Comparison of ENCODE assay signal across 8 cellular contexts in genomic region chr5:65925601-65926275, GRCh38. TPM values are rescaled to one million over a fixed set of nuclear protein-coding genes. Genes with fewer than 3 reads are reported as not detected.
DNase-seq lines count a peak whose midpoint lies in the region; FAIRE-seq and TF ChIP-seq lines count a peak whose summit lies in the region.

No MANE protein-coding gene starts in this region.

- peaks cover 25% of the 10 kb centered on the region for H4K20me1 ChIP-seq in osteoblast (ENCODE audit: insufficient read depth, low read length)

- peak overlapping the region; percentile 61 for H2AFZ ChIP-seq in osteoblast (ENCODE audit: low read length)

- intact Hi-C loops in testis (cut with DNase I; ENCODE audit: low total_unique reads) = loop anchor here (10.0 kb wide), 1 partner anchor 219 kb away; the partner anchor contains the start of gene SREK1

- peak overlapping the region; percentile 69 for H3K4me2 ChIP-seq in osteoblast (ENCODE audit: insufficient read depth, low read length)

- FAIRE-seq in H54 (lab: Jason Lieb, UNC) = no peak

- H3K4me3 ChIP-seq in osteoblast (ENCODE audit: insufficient read depth, low read length) = peak overlapping the region; percentile 75
- H3K4me3 ChIP-seq in testis = peak overlapping the region; percentile 89 to 96

- H3K4me1 ChIP-seq in osteoblast (ENCODE audit: insufficient read depth, low read length) (peaks cover 11% of the 10 kb centered on the region), testis (peaks cover 6% of the 10 kb centered on the region)

- H3K9me3 ChIP-seq in osteoblast (ENCODE audit: low read depth, low read length) = no peaks in the 10 kb centered on the region
- H3K9me3 ChIP-seq in testis = no peaks in the 10 kb centered on the region

- peak; percentile 83 for DNase-seq in GM04504 (ENCODE audit: low read depth)
- peak; percentile 76 for DNase-seq in H54 (ENCODE audit: insufficient read length, low spot score)
- DNase-seq in LoVo (ENCODE audit: low spot score) = peak; percentile 88
- peak; percentile 70 for DNase-seq in SHP77 treated with DMSO at 0.1 percent for 48 hours (lab: John Stamatoyannopoulos, UW)
- DNase-seq in activated naive CD4-positive, alpha-beta T cell treated with anti-CD3 and anti-CD28 coated beads, Interleukin-2, amount 50 U/mL, for 16 hours = peak; percentile 80
- peak; percentile 96 for DNase-seq in globus pallidus (ENCODE audit: low spot score)
- DNase-seq in osteoblast (ENCODE audit: insufficient read length, low spot score, missing footprints) = peak; percentile 98
- DNase-seq in testis = peak; percentile 82

- peaks cover 49% of the 10 kb centered on the region for H3K79me2 ChIP-seq in osteoblast (ENCODE audit: insufficient read depth, low read length)

- TF ChIP-seq POLR2A in H54 (IDR thresholded peaks at IDR 0.05; ENCODE audit: low read depth, low read length) = peak; percentile 97
- peak; percentile 34 for TF ChIP-seq POLR2A in testis (IDR thresholded peaks at IDR 0.05)

- H3K36me3 ChIP-seq in osteoblast (ENCODE audit: insufficient read depth, low read length) (no peaks in the 10 kb centered on the region), testis (ENCODE audit: low read depth, missing control alignments) (no peaks in the 10 kb centered on the region)

- H3K27ac ChIP-seq in osteoblast (ENCODE audit: low read depth, low read length) = peak overlapping the region; percentile 88
- H3K27ac ChIP-seq in testis = peak overlapping the region; percentile 98 to 100

- 1% methylated on average over 54 to 76 of the region's 94 CpGs for WGBS in testis, 2 donors

- TF ChIP-seq CTCF in osteoblast (IDR thresholded peaks at IDR 0.05; ENCODE audit: extremely low read depth, low read depth, low read length) (peak; percentile 3), testis (IDR thresholded peaks at IDR 0.05) (peak in 2 of 3 experiments; percentile 23 to 28)

- H3K27me3 ChIP-seq in osteoblast (ENCODE audit: insufficient read depth, low read length) (no peaks in the 10 kb centered on the region), testis (no peaks in the 10 kb centered on the region)

RNA-seq across cellular contexts. Expression of gene ERBIN, which starts 0.6 kb away (rescaled TPM):
- total RNA-seq in osteoblast = 189 and 199 TPM in 2 replicates
- 10 to 100 TPM; 79.8 to 98.3 TPM for total RNA-seq in testis
- polyA plus RNA-seq in testis (ENCODE audit: insufficient read depth, low read depth, low replicate concordance) = 45.7 TPM

Comparison
In these comparisons a context has a peak if more than half of its experiments do, and no peak if none do; other contexts are left out.
1. Peak in every context shown above with its lines: DNase-seq, H3K4me3 ChIP-seq and H3K27ac ChIP-seq.